In the genomic region with DNA sequence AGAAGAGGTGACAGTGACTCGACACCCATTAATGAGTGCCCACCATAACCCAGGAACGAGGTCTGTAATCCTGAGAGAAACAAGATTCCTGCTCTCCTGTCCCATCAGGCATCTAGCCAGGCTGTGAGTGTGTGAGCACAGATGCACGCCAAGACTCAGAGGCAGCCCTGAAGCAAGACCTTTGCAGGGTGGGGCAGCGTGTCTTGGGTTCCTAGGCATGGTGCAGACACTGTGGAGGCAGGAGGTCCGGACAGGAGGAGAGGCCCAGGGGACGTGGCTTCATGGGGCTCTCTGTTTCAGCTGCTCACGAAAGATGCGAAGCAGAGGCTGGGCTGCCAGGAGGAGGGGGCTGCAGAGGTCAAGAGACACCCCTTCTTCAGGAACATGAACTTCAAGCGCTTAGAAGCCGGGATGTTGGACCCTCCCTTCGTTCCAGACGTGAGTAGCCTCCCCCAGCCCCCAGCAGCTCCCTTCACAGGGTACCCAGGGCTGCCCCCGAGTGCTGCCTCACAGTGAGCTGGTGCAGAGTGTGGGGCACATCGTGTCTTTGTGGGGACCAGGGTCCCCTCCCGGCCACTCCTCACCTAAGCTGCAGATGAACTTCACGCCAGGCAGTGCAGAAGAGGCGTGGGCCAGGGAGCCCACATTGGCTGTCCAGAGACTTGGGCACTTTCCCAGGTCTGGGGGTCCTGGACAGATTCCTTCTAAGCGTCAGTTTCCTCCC, we compare ENCODE assay signal across 23 cellular contexts.
DNase-seq lines count a peak whose midpoint lies in the region; ATAC-seq and TF ChIP-seq lines count a peak whose summit lies in the region.
"Had no signal": no experiment of that assay in that cellular context is flagged by ENCODE, and none has a peak within 500 bp of the region (broad histone marks: within the 10 kb centered on the region; RNA-seq: fewer than 3 reads in every experiment).

No MANE protein-coding gene starts in this region.

- H3K36me3 ChIP-seq in right atrium auricular region, result peaks cover 39% of the 10 kb centered on the region
- peaks cover 81% of the 10 kb centered on the region for H3K36me3 ChIP-seq in lower lobe of right lung
- H3K36me3 ChIP-seq in stomach smooth muscle (ENCODE audit: control insufficient read depth in 2 of 2, insufficient read depth in 2 of 2, low read length in 2 of 2), result peaks cover 12 to 26% of the 10 kb centered on the region in 2 donors
- H3K36me3 ChIP-seq: BLaER1 had no signal

- no peak overlapping the region for H3K4me3 ChIP-seq in right atrium auricular region
- no peak overlapping the region for H3K4me3 ChIP-seq in fibroblast of mammary gland (ENCODE audit: control insufficient read depth, low read depth, low read length)
- no peak overlapping the region for H3K4me3 ChIP-seq in lower lobe of right lung
- H3K4me3 ChIP-seq in stomach smooth muscle (ENCODE audit: low read length in 2 of 2), result no peak overlapping the region
- H3K4me3 ChIP-seq: BLaER1, SK-N-MC had no signal

- H3K4me1 ChIP-seq in right atrium auricular region (peaks cover 0 to 11% of the 10 kb centered on the region in 2 donors), lower lobe of right lung (peaks cover 15% of the 10 kb centered on the region), stomach smooth muscle (ENCODE audit: control insufficient read depth, insufficient read depth, low read length) (peaks cover 30% of the 10 kb centered on the region)

- no peak overlapping the region for H3K9ac ChIP-seq in stomach smooth muscle (ENCODE audit: low read length in 2 of 2)
- H3K9ac ChIP-seq: BLaER1 had no signal

- intact Hi-C loops in left cardiac atrium (cut with DNase I), result no loop called here
- intact Hi-C loops in lower lobe of right lung (cut with DNase I), result no loop called here

- ATAC-seq in left cardiac atrium, result no peak
- no peak for ATAC-seq in lower lobe of right lung
- ATAC-seq in GM18870 (IDR thresholded peaks at IDR 0.05; ENCODE audit: unreplicated experiment), result no peak
- ATAC-seq: Panc1 had no signal

- H3K9me3 ChIP-seq in right atrium auricular region, result no peaks in the 10 kb centered on the region
- H3K9me3 ChIP-seq in lower lobe of right lung, result no peaks in the 10 kb centered on the region
- no peaks in the 10 kb centered on the region for H3K9me3 ChIP-seq in stomach smooth muscle (ENCODE audit: control insufficient read depth in 2 of 2, low read length in 2 of 2)
- H3K9me3 ChIP-seq: BLaER1 had no signal

- no peak overlapping the region for H3K27ac ChIP-seq in right atrium auricular region
- H3K27ac ChIP-seq in lower lobe of right lung, result no peak overlapping the region
- peak overlapping the region; percentile 18 for H3K27ac ChIP-seq in stomach smooth muscle (ENCODE audit: low read length)
- H3K27ac ChIP-seq: BLaER1, RWPE1, SK-N-MC had no signal

- DNase-seq in left cardiac atrium (peak; percentile 23), right atrium auricular region (ENCODE audit: low spot score) (no peak), fibroblast of mammary gland (ENCODE audit: low read depth) (peak; percentile 28), lower lobe of right lung (peak; percentile 35), NOMO-1 treated with DMSO at 0.1 percent for 48 hours (lab: John Stamatoyannopoulos, UW; ENCODE audit: unreplicated experiment) (no peak), cerebellar cortex (ENCODE audit: low spot score) (no peak)
- DNase-seq: CD4-positive, alpha-beta T cell; GOT3; HCEC 1CT; KG1; NCI-H1092; NCI-H1417 treated with DMSO at 0.1 percent for 48 hours; NCI-H1694 treated with DMSO at 0.1 percent for 48 hours; NCI-H2081; NCI-H2227 treated with DMSO at 0.1 percent for 48 hours; NCI-H526 treated with DMSO at 0.1 percent for 48 hours; SIG-M5 had no signal

- TF ChIP-seq CTCF in right atrium auricular region (IDR thresholded peaks at IDR 0.05) (no peak), fibroblast of mammary gland (conservative IDR thresholded peaks at IDR 0.05; ENCODE audit: control insufficient read depth, insufficient read depth, low read depth, low read length) (no peak), lower lobe of right lung (IDR thresholded peaks at IDR 0.05) (no peak)

- H3K27me3 ChIP-seq in right atrium auricular region, result no peaks in the 10 kb centered on the region
- H3K27me3 ChIP-seq in lower lobe of right lung (ENCODE audit: low read depth), result no peaks in the 10 kb centered on the region
- no peaks in the 10 kb centered on the region for H3K27me3 ChIP-seq in stomach smooth muscle (ENCODE audit: control insufficient read depth in 1 of 2, insufficient read depth in 2 of 2, low read length in 2 of 2)
- H3K27me3 ChIP-seq: BLaER1 had no signal

Comparison
In these comparisons a context has a peak if more than half of its experiments do, and no peak if none do; other contexts are left out.
1. DNase-seq: peak in left cardiac atrium (single experiment), fibroblast of mammary gland (single experiment) and lower lobe of right lung (single experiment); none in right atrium auricular region (single experiment), NOMO-1 treated with DMSO at 0.1 percent for 48 hours (single experiment) and cerebellar cortex (single experiment).